ENCODE assay signal across 1 cellular context in genomic region chr3:173275740-173276139, GRCh38.
TF ChIP-seq lines count a peak whose summit lies in the region.

No MANE protein-coding gene starts in this region.

TF ChIP-seq in WTC11, 78 proteins besides CTCF, POLR2A, EP300 and RAD21 (continued from another document):
- TF ChIP-seq ZBTB43 (CRISPR knock-in tag; IDR thresholded peaks at IDR 0.05) (no peak), STAT6 (CRISPR knock-in tag; conservative IDR thresholded peaks at IDR 0.05; ENCODE audit: low read depth) (no peak)
